15 cellular contexts compared by ENCODE assay signal in the genomic region with DNA sequence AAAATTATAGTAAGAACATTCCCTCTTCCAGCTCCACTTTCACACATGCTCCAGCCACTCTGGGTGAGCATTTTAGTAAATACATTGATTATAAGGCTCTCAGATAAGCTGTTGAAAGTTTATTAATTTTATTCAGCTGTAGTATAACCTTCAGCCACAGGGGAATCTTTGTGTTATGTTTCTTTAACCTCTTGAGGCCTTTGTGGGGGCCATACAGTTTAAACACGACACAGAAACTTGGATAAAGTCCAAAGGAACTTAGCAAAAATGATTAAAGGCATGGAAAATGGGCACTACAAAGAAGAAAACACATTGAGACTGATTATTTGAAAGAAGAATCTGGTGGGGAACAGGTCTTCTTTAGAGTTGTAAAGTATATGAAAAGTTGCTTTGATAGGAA.
"Had no signal": no experiment of that assay in that cellular context is flagged by ENCODE, and none has a peak within 500 bp of the region (broad histone marks: within the 10 kb centered on the region; RNA-seq: fewer than 3 reads in every experiment).

No MANE protein-coding gene starts in this region.

- H3K4me3 ChIP-seq: esophagus squamous epithelium, lower lobe of right lung, transverse colon had no signal

- H3K4me3 Mint-ChIP-seq: activated CD4-positive, alpha-beta T cell treated with anti-CD3 and anti-CD28 coated beads, Interleukin-2, amount 10 ng/mL, durations not matched to agents 24 days and 14 days; activated CD8-positive, alpha-beta T cell treated with anti-CD3 and anti-CD28 coated beads for 36 hours; activated T-cell treated with anti-CD3 and anti-CD28 coated beads, Interleukin-2, amount 50 U/mL, for 24 hours; central memory CD8-positive, alpha-beta T cell; natural killer cell; T-helper 1 cell treated with Interleukin-12 subunit alpha and Interleukin-12 subunit beta and Interleukin-4 antibody, amounts not matched to agents 30 μg/mL and 1 μg/mL, for 36 hours had no signal

- H3K27me3 Mint-ChIP-seq: activated CD4-positive, alpha-beta T cell treated with anti-CD3 and anti-CD28 coated beads, Interleukin-2, amount 10 ng/mL, durations not matched to agents 24 days and 14 days; activated CD8-positive, alpha-beta T cell treated with anti-CD3 and anti-CD28 coated beads for 36 hours; activated T-cell treated with anti-CD3 and anti-CD28 coated beads, Interleukin-2, amount 50 U/mL, for 24 hours; central memory CD8-positive, alpha-beta T cell had no signal

- H3K4me1 Mint-ChIP-seq: central memory CD8-positive, alpha-beta T cell had no signal

- H3K9me3 ChIP-seq: esophagus squamous epithelium, lower lobe of right lung, transverse colon had no signal

- H3K27ac ChIP-seq: lower lobe of right lung, transverse colon had no signal

- DNase-seq: activated CD4-positive, alpha-beta T cell treated with anti-CD3 and anti-CD28 coated beads, Interleukin-2, amount 10 ng/mL, durations not matched to agents 24 days and 14 days; activated CD8-positive, alpha-beta T cell treated with anti-CD3 and anti-CD28 coated beads for 36 hours; activated naive CD4-positive, alpha-beta T cell treated with Interleukin-2 at 50 U/mL for 16 hours; activated T-cell treated with anti-CD3 and anti-CD28 coated beads, Interleukin-2, amount 50 U/mL, for 24 hours; effector CD8-positive, alpha-beta T cell; esophagus squamous epithelium; islet precursor cell; lower lobe of right lung; natural killer cell; retina; stimulated activated naive CD4-positive, alpha-beta T cell; transverse colon had no signal

- ATAC-seq: activated CD8-positive, alpha-beta T cell treated with anti-CD3 and anti-CD28 coated beads for 36 hours; lower lobe of right lung; natural killer cell had no signal

- H3K27ac Mint-ChIP-seq: activated CD4-positive, alpha-beta T cell treated with anti-CD3 and anti-CD28 coated beads, Interleukin-2, amount 10 ng/mL, durations not matched to agents 24 days and 14 days; activated CD8-positive, alpha-beta T cell treated with anti-CD3 and anti-CD28 coated beads for 36 hours; activated T-cell treated with anti-CD3 and anti-CD28 coated beads, Interleukin-2, amount 50 U/mL, for 24 hours; activated T-helper 2 cell treated with anti-CD3 and anti-CD28 coated beads, Interferon-gamma antibody, Interleukin-2, Interleukin-4, amounts not matched to agents 10 μg/mL and 5 μg/mL and 100 μg/mL, durations not matched to agents 14 hours and 24 hours and 36 hours; natural killer cell; T-helper 1 cell treated with Interleukin-12 subunit alpha and Interleukin-12 subunit beta and Interleukin-4 antibody, amounts not matched to agents 30 μg/mL and 1 μg/mL, for 36 hours had no signal

- H3K9me3 Mint-ChIP-seq: activated CD4-positive, alpha-beta T cell treated with anti-CD3 and anti-CD28 coated beads, Interleukin-2, amount 10 ng/mL, durations not matched to agents 24 days and 14 days; activated CD8-positive, alpha-beta T cell treated with anti-CD3 and anti-CD28 coated beads for 36 hours; activated T-cell treated with anti-CD3 and anti-CD28 coated beads, Interleukin-2, amount 50 U/mL, for 24 hours; activated T-helper 2 cell treated with anti-CD3 and anti-CD28 coated beads, Interferon-gamma antibody, Interleukin-2, Interleukin-4, amounts not matched to agents 10 μg/mL and 5 μg/mL and 100 μg/mL, durations not matched to agents 14 hours and 24 hours and 36 hours; central memory CD8-positive, alpha-beta T cell; natural killer cell; T-helper 1 cell treated with Interleukin-12 subunit alpha and Interleukin-12 subunit beta and Interleukin-4 antibody, amounts not matched to agents 30 μg/mL and 1 μg/mL, for 36 hours had no signal
